In genomic region chr13:110748271-110748670, GRCh38 we compare ENCODE assay signal across 8 cellular contexts.
"Had no signal": no experiment of that assay in that cellular context is flagged by ENCODE, and none has a peak within 500 bp of the region (broad histone marks: within the 10 kb centered on the region; RNA-seq: fewer than 3 reads in every experiment).

No MANE protein-coding gene starts in this region.

- H3K4me3 ChIP-seq: GM12878 had no signal

- FAIRE-seq: G401.6, GM12878, GM12891, GM12892, GM18507, GM19239 had no signal

- ATAC-seq: GM12878 had no signal

- DNase-seq: GDM1, GF-D8 had no signal
